In genomic region chr7:128116740-128117139, GRCh38 we compare ENCODE assay signal across 19 cellular contexts.
DNase-seq lines count a peak whose midpoint lies in the region; ATAC-seq and TF ChIP-seq lines count a peak whose summit lies in the region.
"Had no signal": no experiment of that assay in that cellular context is flagged by ENCODE, and none has a peak within 500 bp of the region (broad histone marks: within the 10 kb centered on the region; RNA-seq: fewer than 3 reads in every experiment).

No MANE protein-coding gene starts in this region.

- H3F3A ChIP-seq in smooth muscle cell (ENCODE audit: low read depth) = no peaks in the 10 kb centered on the region

- intact Hi-C loops in IMR-90 (cut with micrococcal nuclease) = no loop called here

- H3K27me3 ChIP-seq in BLaER1 treated with 17β-estradiol and CSF1 and Interleukin-3, amounts not matched to agents 10 nM and 100 nM = no peaks in the 10 kb centered on the region
- H3K27me3 ChIP-seq in IMR-90 (ENCODE audit: control insufficient read depth, insufficient read depth, low read length) = peaks cover 35% of the 10 kb centered on the region
- peaks cover 7% of the 10 kb centered on the region for H3K27me3 ChIP-seq in osteoblast (ENCODE audit: insufficient read depth, low read length)
- no peaks in the 10 kb centered on the region for H3K27me3 ChIP-seq in smooth muscle cell (ENCODE audit: low read depth)
- H3K27me3 ChIP-seq: SJCRH30 had no signal

- H3K9me1 ChIP-seq in IMR-90 (ENCODE audit: insufficient read depth, low read length) = 0 out of 2 replicates have a peak, but pooled peaks cover 6% of the 10 kb centered on the region

- no peaks in the 10 kb centered on the region for H3K79me2 ChIP-seq in osteoblast (ENCODE audit: insufficient read depth, low read length)
- no peaks in the 10 kb centered on the region for H3K79me2 ChIP-seq in smooth muscle cell (ENCODE audit: low read depth)

- in situ Hi-C loops in IMR-90 (cut with MboI; ENCODE audit: low sequenced_read_pairs) = no loop called here

- peaks cover 21% of the 10 kb centered on the region for H3K27me3 Mint-ChIP-seq in glutamatergic neuron (ENCODE audit: unreplicated experiment)
- H3K27me3 Mint-ChIP-seq: B cell had no signal

- no peaks in the 10 kb centered on the region for H3K79me1 ChIP-seq in IMR-90 (ENCODE audit: low read depth in 1 of 2, low read length in 2 of 2)

- H2AK5ac ChIP-seq in IMR-90 (ENCODE audit: low read depth, low read length) = no peak overlapping the region

- no peak overlapping the region for H3K23ac ChIP-seq in IMR-90 (ENCODE audit: low read depth, low read length)

- H3K9me3 Mint-ChIP-seq in glutamatergic neuron (ENCODE audit: unreplicated experiment) = peaks cover 12% of the 10 kb centered on the region
- H3K9me3 Mint-ChIP-seq: CD4-positive, CD25-positive, alpha-beta regulatory T cell had no signal

- no peak overlapping the region for H3K14ac ChIP-seq in IMR-90 (replicated peaks; ENCODE audit: low read depth, low read length)

- H3K4me2 ChIP-seq in BLaER1 treated with 17β-estradiol and CSF1 and Interleukin-3, amounts not matched to agents 10 nM and 100 nM = peak overlapping the region; percentile 59 to 98 (median 89)
- H3K4me2 ChIP-seq in IMR-90 (ENCODE audit: low read depth, low read length) = no peak overlapping the region
- H3K4me2 ChIP-seq in osteoblast (ENCODE audit: insufficient read depth, low read length) = no peak overlapping the region
- no peak overlapping the region for H3K4me2 ChIP-seq in smooth muscle cell
- H3K4me2 ChIP-seq: A549 had no signal

- no peak overlapping the region for H4K91ac ChIP-seq in IMR-90 (ENCODE audit: insufficient read depth, low read depth, low read length)

- H2BK5ac ChIP-seq in IMR-90 (ENCODE audit: low read depth, low read length, poor library complexity, severe bottlenecking) = no peak overlapping the region

- no peaks in the 10 kb centered on the region for H4K20me1 ChIP-seq in BLaER1 treated with 17β-estradiol and CSF1 and Interleukin-3, amounts not matched to agents 10 nM and 100 nM
- H4K20me1 ChIP-seq in IMR-90 (ENCODE audit: insufficient read depth, low read length) (no peaks in the 10 kb centered on the region; the same call in 1 of the 2 replicates), osteoblast (ENCODE audit: insufficient read depth, low read length) (no peaks in the 10 kb centered on the region), smooth muscle cell (ENCODE audit: low read depth) (no peaks in the 10 kb centered on the region)

- TF ChIP-seq POLR2A in IMR-90 (IDR thresholded peaks at IDR 0.05; ENCODE audit: low read depth, low read length) (no peak), erythroblast (IDR thresholded peaks at IDR 0.05; ENCODE audit: low read length) (no peak)

- CTCF ChIA-PET in IMR-90 (lab: Yijun Ruan, JAX) = no interaction called here

- no peak overlapping the region for H2BK20ac ChIP-seq in IMR-90 (ENCODE audit: low read depth, low read length)

- 86% methylated on average over 2 of the region's 9 CpGs; no CpG with 5 or more reads in 1 of the 2 experiments for WGBS in IMR-90 (ENCODE audit: extremely low coverage in 2 of 2, insufficient read length in 1 of 2), 2 experiments
- 95% methylated on average over 9 of the region's 9 CpGs for WGBS in smooth muscle cell (ENCODE audit: low lambda C conversion rate)

- dilution Hi-C loops in IMR-90 (cut with HindIII; ENCODE audit: low sequenced_read_pairs, unreplicated experiment) = no loop called here

- BruUV-seq in IMR-90 (replicated peaks; lab: Mats Ljungman, UMichigan) = no TSS peak

- TF ChIP-seq CTCF in IMR-90 (conservative IDR thresholded peaks at IDR 0.05; ENCODE audit: low read depth, low read length) = no peak
- TF ChIP-seq CTCF in glutamatergic neuron (IDR thresholded peaks at IDR 0.05; ENCODE audit: partially characterized antibody, unreplicated experiment) = no peak
- TF ChIP-seq CTCF in osteoblast (IDR thresholded peaks at IDR 0.05; ENCODE audit: extremely low read depth, low read depth, low read length) = no peak
- no peak for TF ChIP-seq CTCF in smooth muscle cell (IDR thresholded peaks at IDR 0.05; ENCODE audit: borderline replicate concordance, insufficient read depth, poor library complexity, severe bottlenecking)

- no peak overlapping the region for H3K4ac ChIP-seq in IMR-90 (ENCODE audit: low read depth, low read length)

- peak overlapping the region in 1 of 11 experiments; percentile 12; a peak in 1 of 22 replicates for H3K9ac ChIP-seq in BLaER1 treated with 17β-estradiol and CSF1 and Interleukin-3, amounts not matched to agents 10 nM and 100 nM
- H3K9ac ChIP-seq in IMR-90 (ENCODE audit: low read depth, low read length) = no peak overlapping the region
- no peak overlapping the region for H3K9ac ChIP-seq in smooth muscle cell (ENCODE audit: low read depth)

- POLR2A ChIA-PET in IMR-90 (lab: Charles Lee; ENCODE audit: unreplicated experiment) = no interaction called here

- H3K18ac ChIP-seq in IMR-90 (ENCODE audit: low read depth, low read length) = no peak overlapping the region

- peaks cover 4% of the 10 kb centered on the region for H3K36me3 Mint-ChIP-seq in glutamatergic neuron (ENCODE audit: unreplicated experiment)
- H3K36me3 Mint-ChIP-seq: CD4-positive, CD25-positive, alpha-beta regulatory T cell had no signal

- DNase-seq in IMR-90 = no peak
- DNase-seq in glutamatergic neuron = peak; percentile 49
- peak; percentile 22 for DNase-seq in osteoblast (ENCODE audit: insufficient read length, low spot score, missing footprints)
- no peak for DNase-seq in smooth muscle cell (lab: John Stamatoyannopoulos, UW; ENCODE audit: unreplicated experiment)
- no peak for DNase-seq in NCI-H1417 (lab: John Stamatoyannopoulos, UW)
- no peak for DNase-seq in stimulated activated naive CD8-positive, alpha-beta T cell treated with anti-CD3 and anti-CD28 coated beads, Interleukin-15, Interleukin-2, amounts not matched to agents 100 U/mL and 50 U/mL, for 24 hours
- DNase-seq in erythroblast (lab: John Stamatoyannopoulos, UW) = no peak
- DNase-seq: CD4-positive, CD25-positive, alpha-beta regulatory T cell; NCI-H1105; NCI-H1694; NCI-H2081; NCI-H2171; NCI-H345; OCI-M1; SJCRH30 had no signal

- H4K8ac ChIP-seq in IMR-90 (ENCODE audit: low read depth in 2 of 2, low read length in 2 of 2) = no peak overlapping the region

- no peak overlapping the region for H3K4me3 ChIP-seq in BLaER1 treated with 17β-estradiol and CSF1 and Interleukin-3, amounts not matched to agents 10 nM and 100 nM
- no peak overlapping the region for H3K4me3 ChIP-seq in IMR-90 (ENCODE audit: insufficient read depth, low read depth, low read length)
- H3K4me3 ChIP-seq in osteoblast (ENCODE audit: insufficient read depth, low read length) = no peak overlapping the region
- H3K4me3 ChIP-seq in smooth muscle cell = no peak overlapping the region
- H3K4me3 ChIP-seq: A549, HAP-1, SJCRH30 had no signal

- H2AK9ac ChIP-seq in IMR-90 (replicated peaks; ENCODE audit: low read depth, low read length, poor library complexity) = peak overlapping the region; percentile 25

- H3K4me3 Mint-ChIP-seq in glutamatergic neuron (ENCODE audit: unreplicated experiment) = no peak overlapping the region

- ATAC-seq in IMR-90 (ENCODE audit: low read depth) = no peak
- no peak for ATAC-seq in stimulated activated naive CD8-positive, alpha-beta T cell treated with anti-CD3 and anti-CD28 coated beads, Interleukin-15, Interleukin-2, amounts not matched to agents 100 U/mL and 50 U/mL, for 24 hours
- ATAC-seq: A549 had no signal

- H3K27ac Mint-ChIP-seq in glutamatergic neuron (ENCODE audit: unreplicated experiment) = peak overlapping the region; percentile 73
- H3K27ac Mint-ChIP-seq: B cell had no signal

- no peak overlapping the region for H3K56ac ChIP-seq in IMR-90 (ENCODE audit: extremely low read depth, insufficient read depth, low read length)

- peaks cover 0 to 4% (median 0%) of the 10 kb centered on the region in 11 experiments; a peak in 2 of 22 replicates for H3K9me3 ChIP-seq in BLaER1 treated with 17β-estradiol and CSF1 and Interleukin-3, amounts not matched to agents 10 nM and 100 nM (replicated peaks in 1 of 11)
- no peaks in the 10 kb centered on the region; the same call in 1 of the 2 replicates for H3K9me3 ChIP-seq in IMR-90 (ENCODE audit: control insufficient read depth, insufficient read depth, low read length)
- no peaks in the 10 kb centered on the region for H3K9me3 ChIP-seq in osteoblast (ENCODE audit: low read depth, low read length)
- H3K9me3 ChIP-seq in smooth muscle cell (replicated peaks; ENCODE audit: low read depth) = no peaks in the 10 kb centered on the region
- H3K9me3 ChIP-seq: A549, HAP-1, SJCRH30 had no signal

- no peak overlapping the region for H2BK120ac ChIP-seq in IMR-90 (ENCODE audit: low read depth, low read length)

- H2AFZ ChIP-seq in IMR-90 (replicated peaks; ENCODE audit: low read length, poor library complexity) (no peak overlapping the region), osteoblast (ENCODE audit: low read length) (no peak overlapping the region), smooth muscle cell (ENCODE audit: low read depth) (no peak overlapping the region)

- no peak for TF ChIP-seq RAD21 in IMR-90 (IDR thresholded peaks at IDR 0.05; ENCODE audit: low read length)

- peaks cover 34% of the 10 kb centered on the region for H3K4me1 Mint-ChIP-seq in glutamatergic neuron (ENCODE audit: low read depth, unreplicated experiment)

- H2BK15ac ChIP-seq in IMR-90 (ENCODE audit: low read depth, low read length) = no peak overlapping the region

- H4K5ac ChIP-seq in IMR-90 (ENCODE audit: low read depth, low read length) = no peak overlapping the region

- peaks cover 85 to 100% (median 93%) of the 10 kb centered on the region in 10 experiments for H3K4me1 ChIP-seq in BLaER1 treated with 17β-estradiol and CSF1 and Interleukin-3, amounts not matched to agents 10 nM and 100 nM
- H3K4me1 ChIP-seq in IMR-90 (ENCODE audit: control insufficient read depth, insufficient read depth, low read length) (no peaks in the 10 kb centered on the region; the same call in 1 of the 2 replicates), osteoblast (ENCODE audit: insufficient read depth, low read length) (peaks cover 13% of the 10 kb centered on the region), smooth muscle cell (ENCODE audit: low read depth) (no peaks in the 10 kb centered on the region)
- H3K4me1 ChIP-seq: A549, HAP-1, SJCRH30 had no signal

- peak overlapping the region in 9 of 11 experiments; percentile 13 to 100 (median 42); a peak in 16 of 22 replicates for H3K27ac ChIP-seq in BLaER1 treated with 17β-estradiol and CSF1 and Interleukin-3, amounts not matched to agents 10 nM and 100 nM
- no peak overlapping the region for H3K27ac ChIP-seq in IMR-90 (ENCODE audit: insufficient read depth, low read length)
- no peak overlapping the region for H3K27ac ChIP-seq in osteoblast (ENCODE audit: low read depth, low read length)
- no peak overlapping the region for H3K27ac ChIP-seq in smooth muscle cell (ENCODE audit: low read depth)
- H3K27ac ChIP-seq: A549, SJCRH30 had no signal

- no peaks in the 10 kb centered on the region for H3K36me3 ChIP-seq in BLaER1 treated with 17β-estradiol and CSF1 and Interleukin-3, amounts not matched to agents 10 nM and 100 nM
- no peaks in the 10 kb centered on the region for H3K36me3 ChIP-seq in IMR-90 (ENCODE audit: control insufficient read depth, insufficient read depth, low read length)
- H3K36me3 ChIP-seq in osteoblast (ENCODE audit: insufficient read depth, low read length) = no peaks in the 10 kb centered on the region
- no peaks in the 10 kb centered on the region for H3K36me3 ChIP-seq in smooth muscle cell (ENCODE audit: low read depth)
- H3K36me3 ChIP-seq: HAP-1, SJCRH30 had no signal

TF ChIP-seq in IMR-90, 13 proteins besides CTCF, POLR2A, EP300 and RAD21 (continues in another document):
- no peak for TF ChIP-seq MAFK (IDR thresholded peaks at IDR 0.05; ENCODE audit: low read depth, low read length)

Comparison
In these comparisons a context has a peak if more than half of its experiments do, and no peak if none do; other contexts are left out.
1. H3K27ac ChIP-seq: peak in BLaER1 treated with 17β-estradiol and CSF1 and Interleukin-3, amounts not matched to agents 10 nM and 100 nM (9 of 11); none in IMR-90 (single experiment), osteoblast (single experiment) and smooth muscle cell (single experiment).
2. H3K4me2 ChIP-seq: peak in BLaER1 treated with 17β-estradiol and CSF1 and Interleukin-3, amounts not matched to agents 10 nM and 100 nM (11 of 11); none in IMR-90 (single experiment), osteoblast (single experiment) and smooth muscle cell (single experiment).
3. DNase-seq: peak in glutamatergic neuron (single experiment) and osteoblast (single experiment); none in IMR-90 (single experiment), smooth muscle cell (single experiment), NCI-H1417 (0 of 3), stimulated activated naive CD8-positive, alpha-beta T cell treated with anti-CD3 and anti-CD28 coated beads, Interleukin-15, Interleukin-2, amounts not matched to agents 100 U/mL and 50 U/mL, for 24 hours (single experiment) and erythroblast (0 of 2).